ENCODE assay signal across 8 cellular contexts in genomic region chr4:99821918-99822503, GRCh38. TPM values are rescaled to one million over a fixed set of nuclear protein-coding genes. Genes with fewer than 3 reads are reported as not detected.
DNase-seq lines count a peak whose midpoint lies in the region; ATAC-seq, FAIRE-seq and TF ChIP-seq lines count a peak whose summit lies in the region.

No MANE protein-coding gene starts in this region.

- peaks cover 83% of the 10 kb centered on the region for H3K4me1 Mint-ChIP-seq in dendritic cell treated with granulocyte-macrophage colony-stimulating factor and Interleukin-4, amounts not matched to agents 40 ng/mL and 50 ng/mL, for 4 days (ENCODE audit: low read depth)

- no peaks in the 10 kb centered on the region for H3K9me3 Mint-ChIP-seq in dendritic cell treated with granulocyte-macrophage colony-stimulating factor and Interleukin-4, amounts not matched to agents 40 ng/mL and 50 ng/mL, for 4 days

- H3K27ac Mint-ChIP-seq in dendritic cell treated with granulocyte-macrophage colony-stimulating factor and Interleukin-4, amounts not matched to agents 40 ng/mL and 50 ng/mL, for 4 days: peak overlapping the region; percentile 59

- no peak for TF ChIP-seq CTCF in breast epithelium (IDR thresholded peaks at IDR 0.05)

- DNase-seq in NCI-H2171 (lab: John Stamatoyannopoulos, UW): no peak
- no peak for DNase-seq in G401 (ENCODE audit: low spot score)
- no peak for DNase-seq in RCC 7860 (ENCODE audit: low spot score)
- DNase-seq in breast epithelium (ENCODE audit: low spot score in 2 of 2): no peak

- no peaks in the 10 kb centered on the region for H3K4me1 ChIP-seq in breast epithelium

- intact Hi-C loops in dendritic cell treated with granulocyte-macrophage colony-stimulating factor and Interleukin-4, amounts not matched to agents 40 ng/mL and 50 ng/mL, for 4 days (cut with micrococcal nuclease): no loop called here
- intact Hi-C loops in breast epithelium (cut with DNase I; ENCODE audit: low total_unique reads): no loop called here

- H3K4me3 ChIP-seq in breast epithelium: no peak overlapping the region

- ATAC-seq in GM18502 (IDR thresholded peaks at IDR 0.05; ENCODE audit: poor library complexity, unreplicated experiment) (peak; percentile 82), GM21526 (IDR thresholded peaks at IDR 0.05; ENCODE audit: low FRiP score, unreplicated experiment) (peak; percentile 86), HG03520 (IDR thresholded peaks at IDR 0.05; ENCODE audit: unreplicated experiment) (peak; percentile 74)

- no peaks in the 10 kb centered on the region for H3K27me3 Mint-ChIP-seq in dendritic cell treated with granulocyte-macrophage colony-stimulating factor and Interleukin-4, amounts not matched to agents 40 ng/mL and 50 ng/mL, for 4 days

- H3K9me3 ChIP-seq in breast epithelium: no peaks in the 10 kb centered on the region

- no peak for TF ChIP-seq POLR2A in breast epithelium (IDR thresholded peaks at IDR 0.05)

- no peak for FAIRE-seq in RCC 7860 (lab: Jason Lieb, UNC)

- in situ Hi-C loops in G401 (cut with HindIII; ENCODE audit: low sequenced_read_pairs): no loop called here

- H3K4me3 Mint-ChIP-seq in dendritic cell treated with granulocyte-macrophage colony-stimulating factor and Interleukin-4, amounts not matched to agents 40 ng/mL and 50 ng/mL, for 4 days: peak overlapping the region; percentile 7

- H3K27me3 ChIP-seq in breast epithelium: no peaks in the 10 kb centered on the region

- H3K36me3 Mint-ChIP-seq in dendritic cell treated with granulocyte-macrophage colony-stimulating factor and Interleukin-4, amounts not matched to agents 40 ng/mL and 50 ng/mL, for 4 days (ENCODE audit: low read depth): peaks cover 28% of the 10 kb centered on the region

- H3K27ac ChIP-seq in breast epithelium: no peak overlapping the region

- no peaks in the 10 kb centered on the region for H3K36me3 ChIP-seq in breast epithelium

RNA-seq across cellular contexts. Expression of gene DAPP1, which starts 5.4 kb away (rescaled TPM):
- total RNA-seq in G401 (2014; rRNA removed; shearing (Covaris generic)): not detected in 2 replicates
- total RNA-seq in breast epithelium: 10 to 100 TPM in 1 of 3 donors, 1 to 10 TPM in 2; 2.7 to 10.2 (median 4.9) TPM
